Comparison of ENCODE assay signal across 25 cellular contexts in genomic region chr12:25988505-25988904, GRCh38. TPM values are rescaled to one million over a fixed set of nuclear protein-coding genes. Genes with fewer than 3 reads are reported as not detected.
"Had no signal": no experiment of that assay in that cellular context is flagged by ENCODE, and none has a peak within 500 bp of the region (broad histone marks: within the 10 kb centered on the region; RNA-seq: fewer than 3 reads in every experiment).

No MANE protein-coding gene starts in this region.

- H3K4me3 Mint-ChIP-seq: activated CD8-positive, alpha-beta T cell treated with anti-CD3 and anti-CD28 coated beads, Interleukin-2, amount 10 ng/mL, durations not matched to agents 7 days and 5 days; activated naive CD8-positive, alpha-beta T cell treated with anti-CD3 and anti-CD28 coated beads, Interleukin-2, amount 10 ng/mL, durations not matched to agents 7 days and 5 days had no signal

- ATAC-seq: activated CD4-positive, CD25-positive, alpha-beta regulatory T cell treated with anti-CD3 and anti-CD28 coated beads, Interleukin-2, amount 50 U/mL, for 24 hours; activated CD8-positive, alpha-beta T cell treated with anti-CD3 and anti-CD28 coated beads, Interleukin-2, amount 10 ng/mL, durations not matched to agents 7 days and 5 days; Right ventricle myocardium inferior had no signal

- H3K4me1 Mint-ChIP-seq: activated naive CD8-positive, alpha-beta T cell treated with anti-CD3 and anti-CD28 coated beads, Interleukin-2, amount 10 ng/mL, durations not matched to agents 7 days and 5 days had no signal

- H3K9me2 ChIP-seq: SK-N-SH had no signal

- DNase-seq: activated CD4-positive, alpha-beta T cell treated with anti-CD3 and anti-CD28 coated beads for 48 hours; activated CD4-positive, alpha-beta T cell treated with anti-CD3 and anti-CD28 coated beads, Interleukin-2, amount 50 U/mL, for 4 hours; activated CD8-positive, alpha-beta memory T cell treated with anti-CD3 and anti-CD28 coated beads, Interleukin-2, amount 50 U/mL, for 48 hours; activated CD8-positive, alpha-beta T cell treated with anti-CD3 and anti-CD28 coated beads, Interleukin-2, amount 10 ng/mL, durations not matched to agents 7 days and 5 days; activated naive CD4-positive, alpha-beta T cell treated with anti-CD3 and anti-CD28 coated beads, Interleukin-2, amount 50 U/mL, for 16 hours; activated naive CD8-positive, alpha-beta T cell treated with anti-CD3 and anti-CD28 coated beads, Interleukin-2, amount 10 ng/mL, durations not matched to agents 7 days and 5 days; activated T-cell treated with anti-CD3 and anti-CD28 coated beads, Interleukin-2, amount 50 U/mL, for 1 hour; adrenal gland; anterior cingulate cortex; IMR-90; Kasumi-1; KBM-7; NCI-H1105 treated with DMSO at 0.1 percent for 48 hours; NCI-H146; NCI-H187 treated with DMSO at 0.1 percent for 48 hours; NCI-H2081 treated with DMSO at 0.1 percent for 48 hours; NCI-H446; NCI-H748 treated with DMSO at 0.1 percent for 48 hours; RPMI8226; SK-N-SH; T-helper 1 cell had no signal

- H3K36me3 Mint-ChIP-seq: activated naive CD8-positive, alpha-beta T cell treated with anti-CD3 and anti-CD28 coated beads, Interleukin-2, amount 10 ng/mL, durations not matched to agents 7 days and 5 days had no signal

- H3K9me3 ChIP-seq: adrenal gland, breast epithelium, SK-N-SH had no signal

- H3K9me3 Mint-ChIP-seq: activated naive CD8-positive, alpha-beta T cell treated with anti-CD3 and anti-CD28 coated beads, Interleukin-2, amount 10 ng/mL, durations not matched to agents 7 days and 5 days had no signal

- H3K4me2 ChIP-seq: SK-N-SH had no signal

- H3K27ac Mint-ChIP-seq: activated CD8-positive, alpha-beta T cell treated with anti-CD3 and anti-CD28 coated beads, Interleukin-2, amount 10 ng/mL, durations not matched to agents 7 days and 5 days; activated naive CD8-positive, alpha-beta T cell treated with anti-CD3 and anti-CD28 coated beads, Interleukin-2, amount 10 ng/mL, durations not matched to agents 7 days and 5 days had no signal

- H3K36me3 ChIP-seq: adrenal gland, breast epithelium had no signal

- H3K4me3 ChIP-seq: adrenal gland, breast epithelium had no signal

- H3K27ac ChIP-seq: adrenal gland, breast epithelium had no signal

- H3K9ac ChIP-seq: SK-N-SH had no signal

- H3K27me3 ChIP-seq: adrenal gland, breast epithelium had no signal

RNA-seq across cellular contexts. Expression of gene RASSF8, which starts 30.0 kb away (rescaled TPM):
- total RNA-seq: OCI-LY7 had no signal
